Comparison of ENCODE assay signal across 8 cellular contexts in the genomic region with DNA sequence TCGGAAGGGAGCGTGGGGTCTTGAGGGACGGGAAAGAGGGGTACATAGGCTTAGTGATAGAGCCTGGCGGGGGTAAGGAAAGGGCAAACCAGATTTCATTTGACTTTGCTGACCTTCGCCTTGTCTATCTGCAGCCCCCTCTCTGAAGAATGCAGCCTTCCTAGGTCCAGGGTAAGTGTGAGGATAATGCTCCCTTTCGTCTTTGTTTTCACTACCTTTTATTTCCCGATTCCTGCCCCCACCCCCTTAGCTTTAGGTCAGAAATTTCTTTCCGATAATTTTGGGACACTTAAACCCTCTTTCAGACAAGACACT. TPM values are rescaled to one million over a fixed set of nuclear protein-coding genes. Genes with fewer than 3 reads are reported as not detected.
A peak's percentile ranks its signal among the peaks of the same experiment; 100 is the strongest.
DNase-seq lines count a peak whose midpoint lies in the region; ATAC-seq and TF ChIP-seq lines count a peak whose summit lies in the region.

No MANE protein-coding gene starts in this region.

- no peak overlapping the region for H2AK5ac ChIP-seq in mesendoderm (ENCODE audit: low read length)

- peak overlapping the region; percentile 24 for H2BK5ac ChIP-seq in mesendoderm (ENCODE audit: low read length)

- no peak overlapping the region for H4K8ac ChIP-seq in mesendoderm (ENCODE audit: low read depth, low read length)

- H3K79me1 ChIP-seq in mesendoderm (ENCODE audit: low read length): peaks cover 26% of the 10 kb centered on the region

- no peak for TF ChIP-seq POLR2A in uterus (IDR thresholded peaks at IDR 0.05)

- H4K5ac ChIP-seq in mesendoderm (ENCODE audit: low read length): no peak overlapping the region

- H3K4me1 ChIP-seq in cardiac muscle cell (ENCODE audit: low read depth) (peaks cover 25% of the 10 kb centered on the region), mesendoderm (ENCODE audit: control insufficient read depth, low read depth, low read length) (peaks cover 10% of the 10 kb centered on the region), uterus (peaks cover 0 to 17% of the 10 kb centered on the region in 2 donors)

- no peak for TF ChIP-seq CTCF in cardiac muscle cell (IDR thresholded peaks at IDR 0.05; ENCODE audit: low read depth, low read length)
- TF ChIP-seq CTCF in brain microvascular endothelial cell (IDR thresholded peaks at IDR 0.05; ENCODE audit: low read depth, low read length, missing control alignments): no peak
- no peak for TF ChIP-seq CTCF in uterus (IDR thresholded peaks at IDR 0.05)

- peak overlapping the region; percentile 56 for H3K4me2 ChIP-seq in mesendoderm (ENCODE audit: low read length)

- peaks cover 49% of the 10 kb centered on the region for H3K79me2 ChIP-seq in mesendoderm (ENCODE audit: control insufficient read depth, insufficient read depth, low read length)

- DNase-seq in cardiac muscle cell (ENCODE audit: low read depth in 1 of 2, low spot score in 1 of 2) (no peak), left cardiac atrium (no peak), brain microvascular endothelial cell (no peak), mesendoderm (no peak), uterus (no peak)

- H3K18ac ChIP-seq in mesendoderm (ENCODE audit: low read length): no peak overlapping the region

- H3K27me3 ChIP-seq in cardiac muscle cell (no peaks in the 10 kb centered on the region), brain microvascular endothelial cell (replicated peaks) (no peaks in the 10 kb centered on the region), mesendoderm (ENCODE audit: insufficient read depth, low read length, poor library complexity) (no peaks in the 10 kb centered on the region), uterus (no peaks in the 10 kb centered on the region)

- H3K4me3 ChIP-seq in cardiac muscle cell: peak overlapping the region; percentile 88
- peak overlapping the region; percentile 100 for H3K4me3 ChIP-seq in brain microvascular endothelial cell (ENCODE audit: low read depth, low read length)
- peak overlapping the region; percentile 81 for H3K4me3 ChIP-seq in mesendoderm (ENCODE audit: low read length)
- peak overlapping the region; percentile 84 to 86 for H3K4me3 ChIP-seq in uterus

- H3K27ac ChIP-seq in cardiac muscle cell: peak overlapping the region; percentile 89
- peak overlapping the region; percentile 78 for H3K27ac ChIP-seq in brain microvascular endothelial cell
- peak overlapping the region; percentile 27 for H3K27ac ChIP-seq in mesendoderm (ENCODE audit: low read depth, low read length)
- peak overlapping the region; percentile 79 to 91 for H3K27ac ChIP-seq in uterus

- no peak overlapping the region for H2BK120ac ChIP-seq in mesendoderm (ENCODE audit: low read depth, low read length)

- H3K36me3 ChIP-seq in cardiac muscle cell (peaks cover 8% of the 10 kb centered on the region), brain microvascular endothelial cell (replicated peaks) (peaks cover 27% of the 10 kb centered on the region), mesendoderm (ENCODE audit: control insufficient read depth, insufficient read depth, low read length) (peaks cover 2% of the 10 kb centered on the region), uterus (no peaks in the 10 kb centered on the region)

- ATAC-seq in left cardiac atrium (no peak), GM19463 (IDR thresholded peaks at IDR 0.05; ENCODE audit: unreplicated experiment) (no peak), HG02973 (IDR thresholded peaks at IDR 0.05; ENCODE audit: unreplicated experiment) (no peak), HG03039 (IDR thresholded peaks at IDR 0.05; ENCODE audit: unreplicated experiment) (no peak)

- no peak overlapping the region for H3K23ac ChIP-seq in mesendoderm (ENCODE audit: low read length)

- no CpG with 5 or more reads among the region's 8 CpGs for WGBS in mesendoderm (ENCODE audit: extremely low coverage, insufficient coverage, low lambda C conversion rate)

- peak overlapping the region; percentile 96 for H3K56ac ChIP-seq in mesendoderm (ENCODE audit: low read length)

- H3K4ac ChIP-seq in mesendoderm (ENCODE audit: low read depth, low read length): peak overlapping the region; percentile 40

- intact Hi-C loops in left cardiac atrium (cut with DNase I): no loop called here
- intact Hi-C loops in uterus (cut with DNase I; ENCODE audit: low total_unique reads): no loop called here

- H2BK15ac ChIP-seq in mesendoderm (replicated peaks; ENCODE audit: low read depth): no peak overlapping the region

- H3K9me3 ChIP-seq in cardiac muscle cell (ENCODE audit: low read depth): no peaks in the 10 kb centered on the region
- H3K9me3 ChIP-seq in uterus: no peaks in the 10 kb centered on the region

- in situ Hi-C loops in brain microvascular endothelial cell (cut with HindIII; ENCODE audit: low pct_ligation_motif_present, low sequenced_read_pairs): no loop called here

- peak overlapping the region; percentile 90 for H3K9ac ChIP-seq in mesendoderm (ENCODE audit: low read length)

RNA-seq across cellular contexts. Expression of a gene that starts 0.4 kb away (rescaled TPM):
- 247 and 438 TPM in 2 replicates for total RNA-seq in cardiac muscle cell
- 512 and 601 TPM in 2 replicates for polyA plus RNA-seq in cardiac muscle cell
- 100 to 1,000 TPM; 458 to 551 TPM for total RNA-seq in left cardiac atrium
- 325 TPM for polyA plus RNA-seq in mesendoderm (2013, experiment 1 of 2)
- 325 TPM for polyA plus RNA-seq in mesendoderm (2013, experiment 2 of 2)
- 100 to 1,000 TPM; 151 to 184 (median 161) TPM for total RNA-seq in uterus

RNA-seq across cellular contexts. Expression of a gene that starts 0.6 kb away (rescaled TPM):
- total RNA-seq in cardiac muscle cell (39.3 and 62.1 TPM in 2 replicates), left cardiac atrium (10 to 100 TPM; 22.9 to 31.9 TPM), uterus (10 to 100 TPM in 2 of 4 donors, 1 to 10 TPM in 1, under 1 TPM in 1; 0.59 to 31.0 (median 17.1) TPM)
- 80.5 and 109 TPM in 2 replicates for polyA plus RNA-seq in cardiac muscle cell
- polyA plus RNA-seq in mesendoderm (2013, experiment 1 of 2): 64.9 TPM
- 63.7 TPM for polyA plus RNA-seq in mesendoderm (2013, experiment 2 of 2)

RNA-seq across cellular contexts. Expression of a gene that starts 22.1 kb away (rescaled TPM):
- total RNA-seq in cardiac muscle cell (1.5 and 7.8 TPM in 2 replicates), left cardiac atrium (1 to 10 TPM in 1 of 2 donors, under 1 TPM in 1; 0.35 to 1.2 TPM), uterus (10 to 100 TPM in 1 of 4 donors, 1 to 10 TPM in 2, not detected in 1; 1.3 to 12.4 (median 7.3) TPM)
- polyA plus RNA-seq in cardiac muscle cell: 1.8 and 3.1 TPM in 2 replicates
- 0.34 TPM for polyA plus RNA-seq in mesendoderm (2013, experiment 1 of 2)
- polyA plus RNA-seq in mesendoderm (2013, experiment 2 of 2): 0.22 TPM

RNA-seq across cellular contexts. Expression of a gene that starts 24.1 kb away (rescaled TPM):
- 2.0 and 2.3 TPM in 2 replicates for total RNA-seq in cardiac muscle cell
- polyA plus RNA-seq in cardiac muscle cell: 0.99 and 3.2 TPM in 2 replicates
- 10 to 100 TPM; 17.2 to 22.5 TPM for total RNA-seq in left cardiac atrium
- polyA plus RNA-seq in mesendoderm (2013, experiment 1 of 2): 0.34 TPM
- polyA plus RNA-seq in mesendoderm (2013, experiment 2 of 2): 0.20 TPM
- total RNA-seq in uterus: 10 to 100 TPM in 2 of 4 donors, 1 to 10 TPM in 2; 1.1 to 16.8 (median 10.3) TPM

RNA-seq across cellular contexts. Expression of a gene that starts 53.8 kb away (rescaled TPM):
- total RNA-seq in cardiac muscle cell (not detected in 2 replicates), left cardiac atrium (1 to 10 TPM; 5.5 to 6.6 TPM), uterus (10 to 100 TPM in 1 of 4 donors, 1 to 10 TPM in 1, under 1 TPM in 2; 0.59 to 13.6 (median 1.7) TPM)
- not detected in 2 replicates for polyA plus RNA-seq in cardiac muscle cell
- not detected for polyA plus RNA-seq in mesendoderm (2013, experiment 1 of 2)
- not detected for polyA plus RNA-seq in mesendoderm (2013, experiment 2 of 2)

Comparison
In these comparisons a context has a peak if more than half of its experiments do, and no peak if none do; other contexts are left out.
1. H3K27ac ChIP-seq: peak in every context shown above with its lines; median percentile 89 in cardiac muscle cell; 85 in uterus; 78 in brain microvascular endothelial cell; 27 in mesendoderm.